ENCODE assay signal across 9 cellular contexts in genomic region chr10:59872892-59873463, GRCh38. TPM values are rescaled to one million over a fixed set of nuclear protein-coding genes. Genes with fewer than 3 reads are reported as not detected.
DNase-seq lines count a peak whose midpoint lies in the region; ATAC-seq and TF ChIP-seq lines count a peak whose summit lies in the region.
"Had no signal": no experiment of that assay in that cellular context is flagged by ENCODE, and none has a peak within 500 bp of the region (broad histone marks: within the 10 kb centered on the region; RNA-seq: fewer than 3 reads in every experiment).

No MANE protein-coding gene starts in this region.

- peak overlapping the region; percentile 76 for H3K4me3 Mint-ChIP-seq in CD4-positive, alpha-beta T cell
- no peak overlapping the region for H3K4me3 Mint-ChIP-seq in nephron progenitor cell
- no peak overlapping the region for H3K4me3 Mint-ChIP-seq in stimulated activated memory B cell treated with anti-CD40 and anti-IgM and Interleukin-4, amounts not matched to agents 10 μg/mL and 1 μg/mL and 100 μg/mL, for 72 hours

- CTCF ChIA-PET in CD4-positive, alpha-beta T cell (lab: Charles Lee), result interaction anchor here (0.7 to 1.4 kb wide), 4 partner anchors 8 to 35 kb away, joined by 3 to 10 read pairs (median 3); partner anchors contain the start of gene CCDC6

- intact Hi-C loops in CD4-positive, alpha-beta T cell (cut with DNase I, micrococcal nuclease), result no loop called here

- no peaks in the 10 kb centered on the region for H3K36me3 Mint-ChIP-seq in CD4-positive, alpha-beta T cell (ENCODE audit: low read depth)
- H3K36me3 Mint-ChIP-seq in nephron progenitor cell (ENCODE audit: low read depth), result no peaks in the 10 kb centered on the region
- H3K36me3 Mint-ChIP-seq in stimulated activated memory B cell treated with anti-CD40 and anti-IgM and Interleukin-4, amounts not matched to agents 10 μg/mL and 1 μg/mL and 100 μg/mL, for 72 hours, result peaks cover 5% of the 10 kb centered on the region

- H3K4me1 Mint-ChIP-seq in CD4-positive, alpha-beta T cell (ENCODE audit: low read depth), result peaks cover 80% of the 10 kb centered on the region
- H3K4me1 Mint-ChIP-seq in nephron progenitor cell, result peaks cover 25% of the 10 kb centered on the region
- H3K4me1 Mint-ChIP-seq in stimulated activated memory B cell treated with anti-CD40 and anti-IgM and Interleukin-4, amounts not matched to agents 10 μg/mL and 1 μg/mL and 100 μg/mL, for 72 hours, result peaks cover 76% of the 10 kb centered on the region

- no peaks in the 10 kb centered on the region for H3K27me3 Mint-ChIP-seq in CD4-positive, alpha-beta T cell
- H3K27me3 Mint-ChIP-seq in nephron progenitor cell (ENCODE audit: low read depth, poor library complexity), result no peaks in the 10 kb centered on the region
- H3K27me3 Mint-ChIP-seq in stimulated activated memory B cell treated with anti-CD40 and anti-IgM and Interleukin-4, amounts not matched to agents 10 μg/mL and 1 μg/mL and 100 μg/mL, for 72 hours, result no peaks in the 10 kb centered on the region

- no peak overlapping the region for H3K27ac ChIP-seq in CD4-positive, alpha-beta T cell (ENCODE audit: low read depth, low read length)

- no peak for DNase-seq in CD4-positive, alpha-beta T cell
- DNase-seq in LHCN-M2 (ENCODE audit: low read depth) (peak; percentile 58), epithelial cell of esophagus (ENCODE audit: low read depth) (peak; percentile 76), nephron progenitor cell (no peak), iPS-NIHi7 (ENCODE audit: extremely low spot score) (no peak), RKO (ENCODE audit: low spot score) (no peak)
- DNase-seq: NCI-H1436 had no signal

- H3K27me3 ChIP-seq in CD4-positive, alpha-beta T cell (ENCODE audit: control insufficient read depth, insufficient read depth, low read length), result no peaks in the 10 kb centered on the region

- H3K4me3 ChIP-seq in epithelial cell of esophagus (ENCODE audit: low read length), result no peak overlapping the region

- no peak for TF ChIP-seq CTCF in CD4-positive, alpha-beta T cell (IDR thresholded peaks at IDR 0.05)
- TF ChIP-seq CTCF in epithelial cell of esophagus (IDR thresholded peaks at IDR 0.05; ENCODE audit: insufficient read depth, low read depth, low read length, missing control alignments) (no peak), nephron progenitor cell (IDR thresholded peaks at IDR 0.05) (no peak)

- H3K9me3 Mint-ChIP-seq in CD4-positive, alpha-beta T cell, result no peaks in the 10 kb centered on the region
- no peaks in the 10 kb centered on the region for H3K9me3 Mint-ChIP-seq in nephron progenitor cell
- H3K9me3 Mint-ChIP-seq in stimulated activated memory B cell treated with anti-CD40 and anti-IgM and Interleukin-4, amounts not matched to agents 10 μg/mL and 1 μg/mL and 100 μg/mL, for 72 hours, result no peaks in the 10 kb centered on the region

- no peaks in the 10 kb centered on the region for H3K9me3 ChIP-seq in CD4-positive, alpha-beta T cell (ENCODE audit: control insufficient read depth, low read length)

- H3K27ac Mint-ChIP-seq in CD4-positive, alpha-beta T cell, result peak overlapping the region; percentile 79
- peak overlapping the region; percentile 28 for H3K27ac Mint-ChIP-seq in nephron progenitor cell
- H3K27ac Mint-ChIP-seq in stimulated activated memory B cell treated with anti-CD40 and anti-IgM and Interleukin-4, amounts not matched to agents 10 μg/mL and 1 μg/mL and 100 μg/mL, for 72 hours, result no peak overlapping the region

- ATAC-seq in CD4-positive, alpha-beta T cell (ENCODE audit: poor library complexity), result peak; percentile 51
- no peak for ATAC-seq in stimulated activated memory B cell treated with anti-CD40 and anti-IgM and Interleukin-4, amounts not matched to agents 10 μg/mL and 1 μg/mL and 100 μg/mL, for 72 hours
- no peak for ATAC-seq in HG03039 (IDR thresholded peaks at IDR 0.05; ENCODE audit: unreplicated experiment)

- POLR2A ChIA-PET in CD4-positive, alpha-beta T cell (lab: Charles Lee), result interaction anchor here (1.4 to 4.0 kb wide), 2 partner anchors 32 to 35 kb away, joined by 3 to 30 read pairs; partner anchors contain the start of gene CCDC6

RNA-seq across cellular contexts. Expression of gene CCDC6, which starts 33.4 kb away (rescaled TPM):
- total RNA-seq in CD4-positive, alpha-beta T cell, result 10 to 100 TPM; 21.6 to 22.1 TPM
- 17.2 and 23.0 TPM in 2 replicates for total RNA-seq in LHCN-M2 (2014; rRNA removed)
- 10.5 TPM for polyA plus RNA-seq in LHCN-M2 (2012)

Comparison
In these comparisons a context has a peak if more than half of its experiments do, and no peak if none do; other contexts are left out.
1. DNase-seq: peak in LHCN-M2 (single experiment) and epithelial cell of esophagus (single experiment); none in CD4-positive, alpha-beta T cell (0 of 10), nephron progenitor cell (single experiment), iPS-NIHi7 (single experiment) and RKO (single experiment).